In the genomic region with DNA sequence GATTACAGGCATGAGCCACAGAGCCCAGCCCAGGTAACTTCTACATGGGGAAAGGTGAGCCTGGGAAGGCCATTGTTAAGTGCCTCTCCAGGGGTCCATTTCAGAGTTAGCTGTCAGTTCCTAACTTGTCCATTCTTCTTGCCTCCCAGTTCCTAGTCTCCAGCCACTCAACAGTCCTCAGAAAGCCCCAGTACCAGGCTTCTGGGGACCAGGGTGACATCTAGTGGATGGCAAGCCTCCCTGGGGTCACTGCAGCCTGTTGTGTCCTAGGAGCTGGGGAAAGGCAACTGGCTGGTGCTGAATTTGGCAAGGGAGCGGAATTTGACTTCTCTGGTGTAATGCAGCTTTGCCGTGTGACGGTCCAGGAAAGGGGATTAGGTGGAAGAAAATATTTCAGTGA, we compare ENCODE assay signal across 10 cellular contexts. TPM values are rescaled to one million over a fixed set of nuclear protein-coding genes. Genes with fewer than 3 reads are reported as not detected.
DNase-seq lines count a peak whose midpoint lies in the region; ATAC-seq and FAIRE-seq lines count a peak whose summit lies in the region.
"Had no signal": no experiment of that assay in that cellular context is flagged by ENCODE, and none has a peak within 500 bp of the region (broad histone marks: within the 10 kb centered on the region; RNA-seq: fewer than 3 reads in every experiment).

No MANE protein-coding gene starts in this region.

- POLR2A ChIA-PET in activated CD4-positive, alpha-beta memory T cell treated with anti-CD3 and anti-CD28 coated beads for 36 hours (lab: Charles Lee) = interaction anchor here (0.6 to 0.8 kb wide), 2 partner anchors 28 to 163 kb away, joined by 3 read pairs; no protein-coding TSS in a partner anchor

- H3K27me3 Mint-ChIP-seq in activated CD4-positive, alpha-beta memory T cell treated with anti-CD3 and anti-CD28 coated beads for 36 hours = no peaks in the 10 kb centered on the region

- DNase-seq in D341Med (ENCODE audit: low spot score) (peak; percentile 46), HuH-7.5 (ENCODE audit: low spot score) (peak; percentile 94), kidney tubule cell (ENCODE audit: low spot score) (peak; percentile 28), HTR-8/SVneo (ENCODE audit: insufficient read length, low spot score) (no peak)
- peak; percentile 43 for DNase-seq in activated CD4-positive, alpha-beta memory T cell treated with anti-CD3 and anti-CD28 coated beads for 36 hours
- no peak for DNase-seq in central memory CD4-positive, alpha-beta T cell

- no peak for FAIRE-seq in HTR-8/SVneo (lab: Jason Lieb, UNC)

- no peaks in the 10 kb centered on the region for H3K9me3 Mint-ChIP-seq in activated CD4-positive, alpha-beta memory T cell treated with anti-CD3 and anti-CD28 coated beads for 36 hours

- no peaks in the 10 kb centered on the region for H3K4me1 Mint-ChIP-seq in activated CD4-positive, alpha-beta memory T cell treated with anti-CD3 and anti-CD28 coated beads for 36 hours (ENCODE audit: low read depth)

- H3K27ac Mint-ChIP-seq in activated CD4-positive, alpha-beta memory T cell treated with anti-CD3 and anti-CD28 coated beads for 36 hours = no peak overlapping the region

- no peak overlapping the region for H3K4me3 Mint-ChIP-seq in activated CD4-positive, alpha-beta memory T cell treated with anti-CD3 and anti-CD28 coated beads for 36 hours

- ATAC-seq in GM19397 (IDR thresholded peaks at IDR 0.05; ENCODE audit: unreplicated experiment) (no peak), HG03460 (IDR thresholded peaks at IDR 0.05; ENCODE audit: unreplicated experiment) (no peak)

- intact Hi-C loops in activated CD4-positive, alpha-beta memory T cell treated with anti-CD3 and anti-CD28 coated beads for 36 hours (cut with micrococcal nuclease) = no loop called here

- H3K36me3 Mint-ChIP-seq in activated CD4-positive, alpha-beta memory T cell treated with anti-CD3 and anti-CD28 coated beads for 36 hours = no peaks in the 10 kb centered on the region

- CTCF ChIA-PET in activated CD4-positive, alpha-beta memory T cell treated with anti-CD3 and anti-CD28 coated beads for 36 hours (lab: Charles Lee) = interaction anchor here (0.7 to 1.2 kb wide), 4 partner anchors 29 to 484 kb away, joined by 3 to 5 read pairs (median 3); partner anchors contain the start of gene PLAAT4

RNA-seq across cellular contexts. Expression of gene LGALS12, which starts 2.1 kb away (rescaled TPM):
- not detected for total RNA-seq in activated CD4-positive, alpha-beta memory T cell treated with anti-CD3 and anti-CD28 coated beads for 36 hours
- total RNA-seq: glomerular endothelial cell had no signal

RNA-seq across cellular contexts. Expression of gene PLAAT5, which starts 17.0 kb away (rescaled TPM):
- total RNA-seq in activated CD4-positive, alpha-beta memory T cell treated with anti-CD3 and anti-CD28 coated beads for 36 hours = under 1 TPM; 0.15 to 0.24 TPM
- total RNA-seq: glomerular endothelial cell had no signal

RNA-seq across cellular contexts. Expression of gene PLAAT4, which starts 28.6 kb away (rescaled TPM):
- total RNA-seq in activated CD4-positive, alpha-beta memory T cell treated with anti-CD3 and anti-CD28 coated beads for 36 hours = 10 to 100 TPM; 35.7 to 36.3 TPM

RNA-seq across cellular contexts. Expression of gene PLAAT2, which starts 55.2 kb away (rescaled TPM):
- total RNA-seq in activated CD4-positive, alpha-beta memory T cell treated with anti-CD3 and anti-CD28 coated beads for 36 hours = under 1 TPM in 1 of 2 experiments, not detected in 1; 0.44 TPM
- total RNA-seq: glomerular endothelial cell, subcutaneous adipose tissue had no signal

Comparison
In these comparisons a context has a peak if more than half of its experiments do, and no peak if none do; other contexts are left out.
1. DNase-seq: peak in D341Med (single experiment), HuH-7.5 (single experiment), activated CD4-positive, alpha-beta memory T cell treated with anti-CD3 and anti-CD28 coated beads for 36 hours (single experiment) and kidney tubule cell (single experiment); none in HTR-8/SVneo (single experiment) and central memory CD4-positive, alpha-beta T cell (single experiment).